1 cellular context compared by ENCODE assay signal in genomic region chr3:155886915-155887314, GRCh38.
TF ChIP-seq lines count a peak whose summit lies in the region.

No MANE protein-coding gene starts in this region.

TF ChIP-seq in HepG2, 621 proteins besides CTCF, POLR2A, EP300 and RAD21:
- TF ChIP-seq ZNF569 (CRISPR knock-in tag; IDR thresholded peaks at IDR 0.05; ENCODE audit: borderline replicate concordance): no peak
- TF ChIP-seq, protein P1, sequence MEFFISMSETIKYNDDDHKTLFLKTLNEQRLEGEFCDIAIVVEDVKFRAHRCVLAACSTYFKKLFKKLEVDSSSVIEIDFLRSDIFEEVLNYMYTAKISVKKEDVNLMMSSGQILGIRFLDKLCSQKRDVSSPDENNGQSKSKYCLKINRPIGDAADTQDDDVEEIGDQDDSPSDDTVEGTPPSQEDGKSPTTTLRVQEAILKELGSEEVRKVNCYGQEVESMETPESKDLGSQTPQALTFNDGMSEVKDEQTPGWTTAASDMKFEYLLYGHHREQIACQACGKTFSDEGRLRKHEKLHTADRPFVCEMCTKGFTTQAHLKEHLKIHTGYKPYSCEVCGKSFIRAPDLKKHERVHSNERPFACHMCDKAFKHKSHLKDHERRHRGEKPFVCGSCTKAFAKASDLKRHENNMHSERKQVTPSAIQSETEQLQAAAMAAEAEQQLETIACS (CRISPR knock-in tag; IDR thresholded peaks at IDR 0.05): no peak
- TF ChIP-seq BRD4 (CRISPR knock-in tag; IDR thresholded peaks at IDR 0.05): no peak
- TF ChIP-seq ZNF510 (CRISPR knock-in tag; IDR thresholded peaks at IDR 0.05; ENCODE audit: low read depth): no peak
- no peak for TF ChIP-seq ZNF326 (CRISPR knock-in tag; IDR thresholded peaks at IDR 0.05; ENCODE audit: borderline replicate concordance)
- TF ChIP-seq, protein P2, sequence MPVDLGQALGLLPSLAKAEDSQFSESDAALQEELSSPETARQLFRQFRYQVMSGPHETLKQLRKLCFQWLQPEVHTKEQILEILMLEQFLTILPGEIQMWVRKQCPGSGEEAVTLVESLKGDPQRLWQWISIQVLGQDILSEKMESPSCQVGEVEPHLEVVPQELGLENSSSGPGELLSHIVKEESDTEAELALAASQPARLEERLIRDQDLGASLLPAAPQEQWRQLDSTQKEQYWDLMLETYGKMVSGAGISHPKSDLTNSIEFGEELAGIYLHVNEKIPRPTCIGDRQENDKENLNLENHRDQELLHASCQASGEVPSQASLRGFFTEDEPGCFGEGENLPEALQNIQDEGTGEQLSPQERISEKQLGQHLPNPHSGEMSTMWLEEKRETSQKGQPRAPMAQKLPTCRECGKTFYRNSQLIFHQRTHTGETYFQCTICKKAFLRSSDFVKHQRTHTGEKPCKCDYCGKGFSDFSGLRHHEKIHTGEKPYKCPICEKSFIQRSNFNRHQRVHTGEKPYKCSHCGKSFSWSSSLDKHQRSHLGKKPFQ (CRISPR knock-in tag; IDR thresholded peaks at IDR 0.05; ENCODE audit: insufficient replicate concordance): no peak
- TF ChIP-seq, protein P3, sequence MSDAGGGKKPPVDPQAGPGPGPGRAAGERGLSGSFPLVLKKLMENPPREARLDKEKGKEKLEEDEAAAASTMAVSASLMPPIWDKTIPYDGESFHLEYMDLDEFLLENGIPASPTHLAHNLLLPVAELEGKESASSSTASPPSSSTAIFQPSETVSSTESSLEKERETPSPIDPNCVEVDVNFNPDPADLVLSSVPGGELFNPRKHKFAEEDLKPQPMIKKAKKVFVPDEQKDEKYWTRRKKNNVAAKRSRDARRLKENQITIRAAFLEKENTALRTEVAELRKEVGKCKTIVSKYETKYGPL (CRISPR knock-in tag; IDR thresholded peaks at IDR 0.05): no peak
- TF ChIP-seq ZNF878 (CRISPR knock-in tag; IDR thresholded peaks at IDR 0.05): no peak
